ENCODE assay signal across 1 cellular context in the genomic region with DNA sequence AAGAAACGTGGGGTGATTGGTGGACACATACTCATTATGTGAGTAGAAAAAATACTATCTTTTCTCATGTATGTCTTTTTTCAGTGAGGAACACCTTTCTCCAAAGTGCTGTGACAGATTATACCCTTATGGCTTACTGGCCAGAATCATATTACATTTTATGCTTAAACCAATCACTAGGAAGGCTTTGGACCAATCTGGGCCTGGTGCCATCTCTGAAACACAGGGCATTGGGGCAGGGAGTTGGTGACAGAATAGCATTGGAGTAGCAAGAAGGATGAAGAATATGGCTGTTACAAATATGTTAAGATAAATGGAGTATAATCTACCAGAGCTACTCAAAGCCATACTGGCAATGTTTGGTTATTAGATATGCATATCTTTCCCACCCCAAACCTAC.
TF ChIP-seq lines count a peak whose summit lies in the region.

No MANE protein-coding gene starts in this region.

TF ChIP-seq in H1, 55 proteins besides CTCF, POLR2A, EP300 and RAD21:
- TF ChIP-seq NANOG (IDR thresholded peaks at IDR 0.05; ENCODE audit: insufficient read depth, low read depth, low read length, poor library complexity, severe bottlenecking) = no peak
- no peak for TF ChIP-seq SIX5 (IDR thresholded peaks at IDR 0.05; ENCODE audit: low read depth, low read length)
- no peak for TF ChIP-seq TCF12 (IDR thresholded peaks at IDR 0.05; ENCODE audit: low read depth, low read length)
- TF ChIP-seq SUZ12 (IDR thresholded peaks at IDR 0.05; ENCODE audit: low read length) = no peak
- no peak for TF ChIP-seq KDM5A (IDR thresholded peaks at IDR 0.05; ENCODE audit: low read length)
- no peak for TF ChIP-seq CREB1 (IDR thresholded peaks at IDR 0.05)
- TF ChIP-seq PHF8 (conservative IDR thresholded peaks at IDR 0.05; ENCODE audit: low read depth, low read length) = no peak
- TF ChIP-seq POLR2AphosphoS5 (IDR thresholded peaks at IDR 0.05; ENCODE audit: low read depth, low read length) = no peak
- TF ChIP-seq, protein P1, sequence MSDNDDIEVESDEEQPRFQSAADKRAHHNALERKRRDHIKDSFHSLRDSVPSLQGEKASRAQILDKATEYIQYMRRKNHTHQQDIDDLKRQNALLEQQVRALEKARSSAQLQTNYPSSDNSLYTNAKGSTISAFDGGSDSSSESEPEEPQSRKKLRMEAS (IDR thresholded peaks at IDR 0.05) = no peak
- TF ChIP-seq RXRA (IDR thresholded peaks at IDR 0.05; ENCODE audit: insufficient read depth, low read depth, low read length) = no peak
- TF ChIP-seq ZNF274 (IDR thresholded peaks at IDR 0.05; ENCODE audit: borderline replicate concordance, extremely low read depth, low read length) = no peak
- TF ChIP-seq BACH1 (IDR thresholded peaks at IDR 0.05; ENCODE audit: low read length) = no peak
- no peak for TF ChIP-seq CBX8 (IDR thresholded peaks at IDR 0.05; ENCODE audit: borderline replicate concordance, low read depth, low read length)
- no peak for TF ChIP-seq SRF (IDR thresholded peaks at IDR 0.05; ENCODE audit: low read depth, low read length)
